In the genomic region with DNA sequence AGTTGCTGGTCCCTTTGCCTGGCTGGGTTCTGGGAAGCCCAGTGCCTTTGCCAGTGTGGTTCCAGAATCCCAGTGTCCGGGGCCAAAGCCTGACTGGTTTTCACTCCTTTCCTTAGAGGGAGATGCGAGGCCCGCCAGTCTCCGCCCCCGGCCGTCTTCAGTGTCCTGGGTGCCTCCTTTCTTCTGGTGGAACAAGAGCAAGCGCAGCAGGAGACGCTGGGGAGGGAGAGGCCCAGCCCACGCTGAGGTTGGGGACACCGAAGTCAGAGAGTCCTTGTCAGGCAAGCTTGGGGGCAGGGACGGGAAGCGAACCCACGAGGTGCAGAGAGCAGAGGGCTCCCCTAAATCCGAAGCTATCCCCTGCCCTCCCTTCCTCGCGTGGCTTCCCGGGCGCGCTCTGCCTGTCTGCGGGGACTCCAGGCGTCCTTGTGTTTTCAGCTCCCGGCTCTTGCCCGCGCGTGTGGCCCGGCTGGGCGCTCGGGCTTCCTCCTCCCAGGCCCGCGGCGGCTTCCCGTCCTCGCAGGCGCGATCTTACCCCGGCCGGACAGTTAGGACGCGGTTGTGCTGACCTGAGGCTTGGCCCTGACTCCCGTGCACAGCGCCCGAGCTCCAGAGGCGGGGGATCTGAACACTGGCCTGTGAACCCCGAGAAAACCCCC, we compare ENCODE assay signal across 15 cellular contexts.
DNase-seq lines count a peak whose midpoint lies in the region; ATAC-seq and TF ChIP-seq lines count a peak whose summit lies in the region.
"Had no signal": no experiment of that assay in that cellular context is flagged by ENCODE, and none has a peak within 500 bp of the region (broad histone marks: within the 10 kb centered on the region; RNA-seq: fewer than 3 reads in every experiment).

No MANE protein-coding gene starts in this region.

- H3K9me3 Mint-ChIP-seq in activated CD8-positive, alpha-beta T cell treated with anti-CD3 and anti-CD28 coated beads for 36 hours: peaks cover 6% of the 10 kb centered on the region
- H3K9me3 Mint-ChIP-seq in activated CD8-positive, alpha-beta T cell treated with anti-CD3 and anti-CD28 coated beads, Interleukin-2, amount 10 ng/mL, durations not matched to agents 7 days and 5 days (ENCODE audit: insufficient read depth): no peaks in the 10 kb centered on the region

- in situ Hi-C loops in brain microvascular endothelial cell (cut with HindIII; ENCODE audit: low pct_ligation_motif_present, low sequenced_read_pairs): no loop called here

- no peak for TF ChIP-seq CTCF in activated CD8-positive, alpha-beta T cell treated with anti-CD3 and anti-CD28 coated beads for 36 hours (IDR thresholded peaks at IDR 0.05)
- TF ChIP-seq CTCF in brain microvascular endothelial cell (IDR thresholded peaks at IDR 0.05; ENCODE audit: low read depth, low read length, missing control alignments): no peak
- TF ChIP-seq CTCF in smooth muscle cell (IDR thresholded peaks at IDR 0.05; ENCODE audit: borderline replicate concordance, insufficient read depth, poor library complexity, severe bottlenecking): no peak

- POLR2A ChIA-PET in activated CD8-positive, alpha-beta T cell treated with anti-CD3 and anti-CD28 coated beads for 36 hours (lab: Charles Lee): interaction anchor here (1.2 kb wide), 1 partner anchor 9 kb away, joined by 4 read pairs; no protein-coding TSS in a partner anchor
- POLR2A ChIA-PET in activated CD8-positive, alpha-beta T cell treated with anti-CD3 and anti-CD28 coated beads, Interleukin-2, amount 10 ng/mL, durations not matched to agents 7 days and 5 days (lab: Charles Lee): interaction anchor here (0.6 kb wide), 1 partner anchor 18 kb away, joined by 3 read pairs; no protein-coding TSS in a partner anchor

- no peaks in the 10 kb centered on the region for H3K79me2 ChIP-seq in smooth muscle cell (ENCODE audit: low read depth)

- H3K27me3 Mint-ChIP-seq in activated CD8-positive, alpha-beta T cell treated with anti-CD3 and anti-CD28 coated beads for 36 hours: peaks cover 45% of the 10 kb centered on the region
- H3K27me3 Mint-ChIP-seq in activated CD8-positive, alpha-beta T cell treated with anti-CD3 and anti-CD28 coated beads, Interleukin-2, amount 10 ng/mL, durations not matched to agents 7 days and 5 days (ENCODE audit: low read depth): peaks cover 46% of the 10 kb centered on the region

- CTCF ChIA-PET in activated CD8-positive, alpha-beta T cell treated with anti-CD3 and anti-CD28 coated beads for 36 hours (lab: Charles Lee): interaction anchor here (1.3 kb wide), 1 partner anchor 195 kb away, joined by 3 read pairs; no protein-coding TSS in a partner anchor
- CTCF ChIA-PET in activated CD8-positive, alpha-beta T cell treated with anti-CD3 and anti-CD28 coated beads, Interleukin-2, amount 10 ng/mL, durations not matched to agents 7 days and 5 days (lab: Charles Lee): no interaction called here

- H3K4me1 ChIP-seq in iPS-20b (ENCODE audit: insufficient read depth, low read length) (peaks cover 5% of the 10 kb centered on the region; the same call in 1 of the 2 replicates), smooth muscle cell (ENCODE audit: low read depth) (peaks cover 4% of the 10 kb centered on the region)
- no peaks in the 10 kb centered on the region for H3K4me1 ChIP-seq in effector memory CD4-positive, alpha-beta T cell (ENCODE audit: control insufficient read depth, insufficient read depth, low read length, poor library complexity, severe bottlenecking)
- H3K4me1 ChIP-seq: A549 had no signal

- H3K27ac Mint-ChIP-seq in activated CD8-positive, alpha-beta T cell treated with anti-CD3 and anti-CD28 coated beads for 36 hours: no peak overlapping the region
- no peak overlapping the region for H3K27ac Mint-ChIP-seq in activated CD8-positive, alpha-beta T cell treated with anti-CD3 and anti-CD28 coated beads, Interleukin-2, amount 10 ng/mL, durations not matched to agents 7 days and 5 days
- H3K27ac Mint-ChIP-seq: stimulated activated memory B cell treated with anti-CD40 and anti-IgM and Interleukin-4, amounts not matched to agents 10 μg/mL and 1 μg/mL and 100 μg/mL, for 72 hours had no signal

- no peak for ATAC-seq in activated CD8-positive, alpha-beta T cell treated with anti-CD3 and anti-CD28 coated beads for 36 hours
- no peak for ATAC-seq in activated CD8-positive, alpha-beta T cell treated with anti-CD3 and anti-CD28 coated beads, Interleukin-2, amount 10 ng/mL, durations not matched to agents 7 days and 5 days
- ATAC-seq: A549; stimulated activated memory B cell treated with anti-CD40 and anti-IgM and Interleukin-4, amounts not matched to agents 10 μg/mL and 1 μg/mL and 100 μg/mL, for 72 hours had no signal

- H3K9ac ChIP-seq in iPS-20b (ENCODE audit: low read depth, low read length) (peak overlapping the region; percentile 32; the same call in 1 of the 2 replicates), smooth muscle cell (ENCODE audit: low read depth) (no peak overlapping the region)

- no peak overlapping the region for H3K27ac ChIP-seq in brain microvascular endothelial cell
- no peak overlapping the region for H3K27ac ChIP-seq in iPS-20b (ENCODE audit: low read length)
- no peak overlapping the region for H3K27ac ChIP-seq in smooth muscle cell (ENCODE audit: low read depth)
- no peak overlapping the region for H3K27ac ChIP-seq in effector memory CD4-positive, alpha-beta T cell (ENCODE audit: insufficient read depth, low read length, poor library complexity, severe bottlenecking)
- H3K27ac ChIP-seq: A549, SK-N-MC had no signal

- H3K9me3 ChIP-seq in iPS-20b (ENCODE audit: insufficient read depth, low read depth, low read length): peaks cover 2% of the 10 kb centered on the region; the same call in 1 of the 2 replicates
- H3K9me3 ChIP-seq in smooth muscle cell (replicated peaks; ENCODE audit: low read depth): no peaks in the 10 kb centered on the region
- H3K9me3 ChIP-seq in effector memory CD4-positive, alpha-beta T cell (ENCODE audit: control insufficient read depth, low read length): no peaks in the 10 kb centered on the region
- H3K9me3 ChIP-seq: A549 had no signal

- H4K20me1 ChIP-seq in smooth muscle cell (ENCODE audit: low read depth): no peaks in the 10 kb centered on the region

- no peak overlapping the region for H3K4me3 Mint-ChIP-seq in activated CD8-positive, alpha-beta T cell treated with anti-CD3 and anti-CD28 coated beads for 36 hours
- H3K4me3 Mint-ChIP-seq in activated CD8-positive, alpha-beta T cell treated with anti-CD3 and anti-CD28 coated beads, Interleukin-2, amount 10 ng/mL, durations not matched to agents 7 days and 5 days: no peak overlapping the region
- H3K4me3 Mint-ChIP-seq: stimulated activated memory B cell treated with anti-CD40 and anti-IgM and Interleukin-4, amounts not matched to agents 10 μg/mL and 1 μg/mL and 100 μg/mL, for 72 hours had no signal

- no peaks in the 10 kb centered on the region for H3F3A ChIP-seq in smooth muscle cell (ENCODE audit: low read depth)

- H3K4me1 Mint-ChIP-seq in activated CD8-positive, alpha-beta T cell treated with anti-CD3 and anti-CD28 coated beads for 36 hours (ENCODE audit: low read depth): no peaks in the 10 kb centered on the region
- no peaks in the 10 kb centered on the region for H3K4me1 Mint-ChIP-seq in activated CD8-positive, alpha-beta T cell treated with anti-CD3 and anti-CD28 coated beads, Interleukin-2, amount 10 ng/mL, durations not matched to agents 7 days and 5 days (ENCODE audit: low read depth)
- H3K4me1 Mint-ChIP-seq: stimulated activated memory B cell treated with anti-CD40 and anti-IgM and Interleukin-4, amounts not matched to agents 10 μg/mL and 1 μg/mL and 100 μg/mL, for 72 hours had no signal

- peaks cover 2% of the 10 kb centered on the region for H3K27me3 ChIP-seq in brain microvascular endothelial cell (replicated peaks)
- H3K27me3 ChIP-seq in iPS-20b (ENCODE audit: insufficient read depth, low read length): peaks cover 54% of the 10 kb centered on the region
- H3K27me3 ChIP-seq in smooth muscle cell (ENCODE audit: low read depth): peaks cover 33% of the 10 kb centered on the region
- H3K27me3 ChIP-seq in effector memory CD4-positive, alpha-beta T cell (replicated peaks; ENCODE audit: control insufficient read depth, insufficient read depth, low read length, poor library complexity, severe bottlenecking): peaks cover 14% of the 10 kb centered on the region

- H3K36me3 ChIP-seq in brain microvascular endothelial cell (replicated peaks): no peaks in the 10 kb centered on the region
- no peaks in the 10 kb centered on the region for H3K36me3 ChIP-seq in iPS-20b (ENCODE audit: insufficient read depth, low read depth, low read length)
- H3K36me3 ChIP-seq in smooth muscle cell (ENCODE audit: low read depth): no peaks in the 10 kb centered on the region
- no peaks in the 10 kb centered on the region for H3K36me3 ChIP-seq in effector memory CD4-positive, alpha-beta T cell (ENCODE audit: control insufficient read depth, insufficient read depth, low read length)

- peak overlapping the region; percentile 64 for H2AFZ ChIP-seq in smooth muscle cell (ENCODE audit: low read depth)

- WGBS in smooth muscle cell (ENCODE audit: low lambda C conversion rate): 13% methylated on average over 44 of the region's 44 CpGs

- H3K4me2 ChIP-seq in smooth muscle cell: peak overlapping the region; percentile 84
- H3K4me2 ChIP-seq: A549 had no signal

- DNase-seq in activated CD8-positive, alpha-beta T cell treated with anti-CD3 and anti-CD28 coated beads for 36 hours: peak; percentile 8
- no peak for DNase-seq in activated CD8-positive, alpha-beta T cell treated with anti-CD3 and anti-CD28 coated beads, Interleukin-2, amount 10 ng/mL, durations not matched to agents 7 days and 5 days
- DNase-seq in brain microvascular endothelial cell (peak; percentile 6), smooth muscle cell (lab: John Stamatoyannopoulos, UW; ENCODE audit: unreplicated experiment) (no peak), T-helper 1 cell (no peak), Kasumi-1 (lab: John Stamatoyannopoulos, UW) (no peak)
- no peak for DNase-seq in effector memory CD4-positive, alpha-beta T cell
- DNase-seq: activated CD4-positive, alpha-beta T cell treated with anti-CD3 and anti-CD28 coated beads, Interleukin-2, amount 50 U/mL, for 1 hour; activated naive CD4-positive, alpha-beta T cell treated with Interleukin-2 at 50 U/mL for 16 hours; hypothalamus; NCI-H82 had no signal

- intact Hi-C loops in activated CD8-positive, alpha-beta T cell treated with anti-CD3 and anti-CD28 coated beads for 36 hours (cut with micrococcal nuclease): no loop called here

- H3K36me3 Mint-ChIP-seq in activated CD8-positive, alpha-beta T cell treated with anti-CD3 and anti-CD28 coated beads for 36 hours (ENCODE audit: low read depth): no peaks in the 10 kb centered on the region
- H3K36me3 Mint-ChIP-seq in activated CD8-positive, alpha-beta T cell treated with anti-CD3 and anti-CD28 coated beads, Interleukin-2, amount 10 ng/mL, durations not matched to agents 7 days and 5 days (ENCODE audit: low read depth): no peaks in the 10 kb centered on the region
- H3K36me3 Mint-ChIP-seq: stimulated activated memory B cell treated with anti-CD40 and anti-IgM and Interleukin-4, amounts not matched to agents 10 μg/mL and 1 μg/mL and 100 μg/mL, for 72 hours had no signal

- H3K4me3 ChIP-seq in brain microvascular endothelial cell (ENCODE audit: low read depth, low read length): peak overlapping the region; percentile 31
- H3K4me3 ChIP-seq in iPS-20b (ENCODE audit: low read length): peak overlapping the region; percentile 62
- H3K4me3 ChIP-seq in smooth muscle cell: peak overlapping the region; percentile 36
- no peak overlapping the region for H3K4me3 ChIP-seq in effector memory CD4-positive, alpha-beta T cell (ENCODE audit: insufficient read depth, low read depth, low read length, poor library complexity, severe bottlenecking)
- H3K4me3 ChIP-seq: A549, SK-N-MC had no signal

Comparison
In these comparisons a context has a peak if more than half of its experiments do, and no peak if none do; other contexts are left out.
1. DNase-seq: peak in activated CD8-positive, alpha-beta T cell treated with anti-CD3 and anti-CD28 coated beads for 36 hours (single experiment) and brain microvascular endothelial cell (single experiment); none in activated CD8-positive, alpha-beta T cell treated with anti-CD3 and anti-CD28 coated beads, Interleukin-2, amount 10 ng/mL, durations not matched to agents 7 days and 5 days (single experiment), smooth muscle cell (single experiment), T-helper 1 cell (0 of 5), effector memory CD4-positive, alpha-beta T cell (0 of 3) and Kasumi-1 (0 of 2).